Comparison of ENCODE assay signal across 12 cellular contexts in the genomic region with DNA sequence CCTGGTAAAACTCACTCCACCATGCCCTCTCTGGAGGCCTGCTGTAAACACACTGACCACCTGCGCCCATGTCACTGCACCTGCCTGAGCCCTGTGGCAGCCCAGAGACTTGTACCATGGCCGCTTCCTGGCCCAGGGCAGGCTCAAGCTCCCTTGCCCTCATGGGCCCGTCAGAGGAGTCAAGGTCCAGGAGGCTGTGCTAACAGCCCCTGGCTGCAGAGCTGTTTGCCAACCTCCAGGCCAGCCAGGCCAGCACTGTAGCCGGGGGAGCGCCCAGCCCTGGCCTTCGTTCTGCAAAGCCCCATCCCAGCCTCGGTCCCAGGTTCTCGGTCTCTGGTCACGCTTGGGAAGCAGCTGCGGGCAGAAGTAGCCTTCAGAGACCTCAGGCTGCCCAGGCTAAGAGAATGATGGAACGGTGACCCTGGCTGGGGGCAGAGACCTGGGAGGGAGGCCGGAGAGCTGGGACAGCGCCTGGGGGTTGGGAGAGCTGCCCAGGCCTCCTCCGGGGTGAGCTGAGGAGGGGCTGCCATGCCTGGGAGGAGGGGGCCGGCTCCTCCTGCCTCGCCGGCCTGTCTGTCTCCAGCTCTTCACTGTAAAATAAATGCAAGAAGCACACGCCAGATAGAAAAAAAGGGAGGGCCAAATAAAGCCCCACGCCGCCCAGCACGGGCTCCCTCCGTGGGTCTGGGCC.
DNase-seq lines count a peak whose midpoint lies in the region; ATAC-seq and TF ChIP-seq lines count a peak whose summit lies in the region.
"Had no signal": no experiment of that assay in that cellular context is flagged by ENCODE, and none has a peak within 500 bp of the region (broad histone marks: within the 10 kb centered on the region; RNA-seq: fewer than 3 reads in every experiment).

No MANE protein-coding gene starts in this region.

- no peaks in the 10 kb centered on the region for H3K9me3 ChIP-seq in RWPE2 (ENCODE audit: severe bottlenecking)
- H3K9me3 ChIP-seq: heart left ventricle had no signal

- TF ChIP-seq POLR2A in erythroblast (IDR thresholded peaks at IDR 0.05; ENCODE audit: low read length): no peak

- H3K27me3 ChIP-seq in RWPE2 (ENCODE audit: insufficient read depth, poor library complexity, severe bottlenecking) (peaks cover 18% of the 10 kb centered on the region), layer of hippocampus (ENCODE audit: control insufficient read depth, insufficient read depth, low read length) (peaks cover 7% of the 10 kb centered on the region), rectal smooth muscle tissue (ENCODE audit: control insufficient read depth, insufficient read depth, low read length) (no peaks in the 10 kb centered on the region)

- TF ChIP-seq CTCF in RWPE2 (IDR thresholded peaks at IDR 0.05; ENCODE audit: poor library complexity, severe bottlenecking): no peak

- peak; percentile 32 for DNase-seq in DMS53 (lab: John Stamatoyannopoulos, UW)
- DNase-seq in DMS53 treated with DMSO at 0.1 percent for 48 hours (lab: John Stamatoyannopoulos, UW; ENCODE audit: unreplicated experiment): no peak
- peak; percentile 51 for DNase-seq in RWPE2 (ENCODE audit: low spot score)
- no peak for DNase-seq in erythroblast (lab: John Stamatoyannopoulos, UW)
- DNase-seq: activated CD4-positive, alpha-beta T cell treated with anti-CD3 and anti-CD28 coated beads for 48 hours; DMS79 treated with DMSO at 0.1 percent for 48 hours had no signal

- no peaks in the 10 kb centered on the region for H3K36me3 ChIP-seq in RWPE2 (ENCODE audit: low read depth)
- H3K36me3 ChIP-seq in rectal smooth muscle tissue (ENCODE audit: control insufficient read depth, insufficient read depth, low read length): no peaks in the 10 kb centered on the region
- H3K36me3 ChIP-seq: heart left ventricle had no signal

- H3K4me1 ChIP-seq in RWPE2 (ENCODE audit: insufficient read depth, poor library complexity, severe bottlenecking) (no peaks in the 10 kb centered on the region), rectal smooth muscle tissue (ENCODE audit: control insufficient read depth, insufficient read depth, low read length) (no peaks in the 10 kb centered on the region)

- H3K9ac ChIP-seq in rectal smooth muscle tissue (ENCODE audit: low read length): no peak overlapping the region

- H3K4me3 ChIP-seq in RWPE2 (ENCODE audit: severe bottlenecking) (no peak overlapping the region), rectal smooth muscle tissue (ENCODE audit: low read length) (peak overlapping the region; percentile 30)

- H3K27ac ChIP-seq in RWPE2 (ENCODE audit: poor library complexity, severe bottlenecking): no peak overlapping the region
- H3K27ac ChIP-seq in layer of hippocampus (ENCODE audit: low read depth, low read length): peak overlapping the region; percentile 30
- H3K27ac ChIP-seq in rectal smooth muscle tissue (ENCODE audit: low read depth, low read length): no peak overlapping the region
- H3K27ac ChIP-seq: 22Rv1, heart left ventricle had no signal

- ATAC-seq in RWPE2 (ENCODE audit: low read depth): no peak; the same call in 2 of the 3 replicates
- no peak for ATAC-seq in HG02588 (IDR thresholded peaks at IDR 0.05; ENCODE audit: unreplicated experiment)
- no peak for ATAC-seq in HG02571 (IDR thresholded peaks at IDR 0.05; ENCODE audit: unreplicated experiment)

Comparison
In these comparisons a context has a peak if more than half of its experiments do, and no peak if none do; other contexts are left out.
1. DNase-seq: peak in DMS53 (single experiment) and RWPE2 (single experiment); none in DMS53 treated with DMSO at 0.1 percent for 48 hours (single experiment) and erythroblast (0 of 2).